ENCODE assay signal across 8 cellular contexts in genomic region chr17:76241205-76241539, GRCh38. TPM values are rescaled to one million over a fixed set of nuclear protein-coding genes. Genes with fewer than 3 reads are reported as not detected.
DNase-seq lines count a peak whose midpoint lies in the region; ATAC-seq and TF ChIP-seq lines count a peak whose summit lies in the region.

No MANE protein-coding gene starts in this region.

- H3K9me3 Mint-ChIP-seq in activated CD4-positive, alpha-beta T cell treated with anti-CD3 and anti-CD28 coated beads, Interleukin-2, amount 10 ng/mL, durations not matched to agents 7 days and 5 days = peaks cover 2% of the 10 kb centered on the region

- TF ChIP-seq CTCF in breast epithelium (IDR thresholded peaks at IDR 0.05) (no peak), lower lobe of right lung (IDR thresholded peaks at IDR 0.05) (no peak), thyroid gland (IDR thresholded peaks at IDR 0.05) (no peak)

- peaks cover 79% of the 10 kb centered on the region for H3K4me1 Mint-ChIP-seq in activated CD4-positive, alpha-beta T cell treated with anti-CD3 and anti-CD28 coated beads, Interleukin-2, amount 10 ng/mL, durations not matched to agents 7 days and 5 days

- intact Hi-C loops in breast epithelium (cut with DNase I; ENCODE audit: low total_unique reads) (no loop called here), lower lobe of right lung (cut with DNase I) (no loop called here), thyroid gland (cut with DNase I) (no loop called here)

- WGBS in thyroid gland, 2 donors = 11 to 13% methylated on average over 12 of the region's 12 CpGs

- H3K4me3 Mint-ChIP-seq in activated CD4-positive, alpha-beta T cell treated with anti-CD3 and anti-CD28 coated beads, Interleukin-2, amount 10 ng/mL, durations not matched to agents 7 days and 5 days = peak overlapping the region; percentile 80

- H3K36me3 Mint-ChIP-seq in activated CD4-positive, alpha-beta T cell treated with anti-CD3 and anti-CD28 coated beads, Interleukin-2, amount 10 ng/mL, durations not matched to agents 7 days and 5 days (ENCODE audit: low read depth) = peaks cover 28% of the 10 kb centered on the region

- no peaks in the 10 kb centered on the region for H3K27me3 ChIP-seq in breast epithelium
- peaks cover 15% of the 10 kb centered on the region for H3K27me3 ChIP-seq in lower lobe of right lung (ENCODE audit: low read depth)
- no peaks in the 10 kb centered on the region for H3K27me3 ChIP-seq in thyroid gland

- H3K36me3 ChIP-seq in breast epithelium (no peaks in the 10 kb centered on the region), lower lobe of right lung (no peaks in the 10 kb centered on the region), thyroid gland (no peaks in the 10 kb centered on the region)

- peak overlapping the region; percentile 28 to 52 for H3K27ac ChIP-seq in breast epithelium
- peak overlapping the region; percentile 41 for H3K27ac ChIP-seq in lower lobe of right lung
- no peak overlapping the region for H3K27ac ChIP-seq in thyroid gland

- POLR2A ChIA-PET in activated CD4-positive, alpha-beta T cell treated with anti-CD3 and anti-CD28 coated beads, Interleukin-2, amount 10 ng/mL, durations not matched to agents 7 days and 5 days (lab: Charles Lee) = no interaction called here

- DNase-seq in activated CD4-positive, alpha-beta T cell treated with anti-CD3 and anti-CD28 coated beads, Interleukin-2, amount 10 ng/mL, durations not matched to agents 7 days and 5 days = no peak
- no peak for DNase-seq in activated CD4-positive, alpha-beta T cell treated with anti-CD3 and anti-CD28 coated beads for 4 hours
- DNase-seq in breast epithelium (ENCODE audit: low spot score in 2 of 2) (no peak), lower lobe of right lung (no peak), thyroid gland (peak; percentile 46 to 48), amniotic stem cell (lab: John Stamatoyannopoulos, UW) (no peak), islet precursor cell (no peak)

- H3K4me3 ChIP-seq in breast epithelium (peak overlapping the region; percentile 43 to 71 (median 66)), lower lobe of right lung (peak overlapping the region; percentile 76), thyroid gland (replicated peaks in 1 of 3) (peak overlapping the region in 2 of 3 donors; percentile 42 to 48)

- ATAC-seq in lower lobe of right lung (peak in 1 of 2 donors; percentile 48), HG02885 (IDR thresholded peaks at IDR 0.05; ENCODE audit: poor library complexity, unreplicated experiment) (no peak)

- TF ChIP-seq POLR2A in breast epithelium (IDR thresholded peaks at IDR 0.05) (no peak), thyroid gland (IDR thresholded peaks at IDR 0.05) (no peak)

- H3K9me3 ChIP-seq in breast epithelium (no peaks in the 10 kb centered on the region), lower lobe of right lung (no peaks in the 10 kb centered on the region), thyroid gland (no peaks in the 10 kb centered on the region)

- H3K27me3 Mint-ChIP-seq in activated CD4-positive, alpha-beta T cell treated with anti-CD3 and anti-CD28 coated beads, Interleukin-2, amount 10 ng/mL, durations not matched to agents 7 days and 5 days = no peaks in the 10 kb centered on the region

- CTCF ChIA-PET in activated CD4-positive, alpha-beta T cell treated with anti-CD3 and anti-CD28 coated beads, Interleukin-2, amount 10 ng/mL, durations not matched to agents 7 days and 5 days (lab: Charles Lee) = interaction anchor here (0.8 to 1.5 kb wide), 5 partner anchors 12 to 38 kb away, joined by 3 to 7 read pairs (median 3); no protein-coding TSS in a partner anchor

- peak overlapping the region; percentile 89 for H3K27ac Mint-ChIP-seq in activated CD4-positive, alpha-beta T cell treated with anti-CD3 and anti-CD28 coated beads, Interleukin-2, amount 10 ng/mL, durations not matched to agents 7 days and 5 days

- peaks cover 0 to 4% of the 10 kb centered on the region in 2 donors for H3K4me1 ChIP-seq in breast epithelium
- H3K4me1 ChIP-seq in lower lobe of right lung = peaks cover 25% of the 10 kb centered on the region
- H3K4me1 ChIP-seq in thyroid gland = peaks cover 11 to 16% of the 10 kb centered on the region in 2 donors

RNA-seq across cellular contexts. Expression of gene RNF157, which starts 0.9 kb away (rescaled TPM):
- 100 to 1,000 TPM; 121 to 129 TPM for total RNA-seq in activated CD4-positive, alpha-beta T cell treated with anti-CD3 and anti-CD28 coated beads, Interleukin-2, amount 10 ng/mL, durations not matched to agents 7 days and 5 days
- total RNA-seq in breast epithelium = 1 to 10 TPM; 3.1 to 7.8 (median 4.3) TPM
- 2.4 TPM for total RNA-seq in lower lobe of right lung
- total RNA-seq in thyroid gland = 1 to 10 TPM; 1.7 to 6.6 (median 4.7) TPM

RNA-seq across cellular contexts. Expression of gene UBALD2, which starts 24.0 kb away (rescaled TPM):
- total RNA-seq in activated CD4-positive, alpha-beta T cell treated with anti-CD3 and anti-CD28 coated beads, Interleukin-2, amount 10 ng/mL, durations not matched to agents 7 days and 5 days = 100 to 1,000 TPM; 319 to 399 TPM
- total RNA-seq in breast epithelium (10 to 100 TPM; 11.1 to 15.1 (median 13.0) TPM), lower lobe of right lung (62.7 TPM), thyroid gland (10 to 100 TPM in 3 of 4 donors, 1 to 10 TPM in 1; 9.8 to 54.2 (median 22.9) TPM)

Comparison
In these comparisons a context has a peak if more than half of its experiments do, and no peak if none do; other contexts are left out.
1. DNase-seq: peak in thyroid gland (2 of 2); none in activated CD4-positive, alpha-beta T cell treated with anti-CD3 and anti-CD28 coated beads, Interleukin-2, amount 10 ng/mL, durations not matched to agents 7 days and 5 days (single experiment), activated CD4-positive, alpha-beta T cell treated with anti-CD3 and anti-CD28 coated beads for 4 hours (0 of 2), breast epithelium (0 of 2), lower lobe of right lung (single experiment), amniotic stem cell (single experiment) and islet precursor cell (single experiment).
2. H3K27ac ChIP-seq: peak in breast epithelium (2 of 2) and lower lobe of right lung (single experiment); none in thyroid gland (0 of 3).
3. RNA of gene RNF157, which starts 0.9 kb away (total RNA-seq): 121 to 129 TPM in activated CD4-positive, alpha-beta T cell treated with anti-CD3 and anti-CD28 coated beads, Interleukin-2, amount 10 ng/mL, durations not matched to agents 7 days and 5 days; 1.7 to 6.6 TPM in thyroid gland, 3.1 to 7.8 TPM in breast epithelium and 2.4 TPM in lower lobe of right lung (single experiment); every median in the first group is over 10 times any median in the second.
4. Peak in every context shown above with its lines, with median percentiles within 50 percentile points of each other: H3K4me3 ChIP-seq.